In genomic region chr9:38689678-38690077, GRCh38 we compare ENCODE assay signal across 10 cellular contexts. TPM values are rescaled to one million over a fixed set of nuclear protein-coding genes. Genes with fewer than 3 reads are reported as not detected.
DNase-seq lines count a peak whose midpoint lies in the region; ATAC-seq and TF ChIP-seq lines count a peak whose summit lies in the region.
"Had no signal": no experiment of that assay in that cellular context is flagged by ENCODE, and none has a peak within 500 bp of the region (broad histone marks: within the 10 kb centered on the region; RNA-seq: fewer than 3 reads in every experiment).

No MANE protein-coding gene starts in this region.

- H3F3A ChIP-seq in PC-9 (ENCODE audit: insufficient read depth, low read depth), result no peaks in the 10 kb centered on the region

- H3K27me3 ChIP-seq in PC-9 (ENCODE audit: insufficient read depth, low read depth), result no peaks in the 10 kb centered on the region

- no peaks in the 10 kb centered on the region for H3K79me2 ChIP-seq in PC-9 (ENCODE audit: low read depth)

- no peak overlapping the region for H3K4me3 Mint-ChIP-seq in chondrocyte (ENCODE audit: unreplicated experiment)
- H3K4me3 Mint-ChIP-seq in nephron progenitor cell, result peak overlapping the region; percentile 26
- H3K4me3 Mint-ChIP-seq: naive thymus-derived CD8-positive, alpha-beta T cell had no signal

- no peak overlapping the region for H2AFZ ChIP-seq in PC-9

- intact Hi-C loops in PC-9 (cut with micrococcal nuclease; ENCODE audit: unreplicated experiment), result loop anchor here (10.0 kb wide), 1 partner anchor 65 kb away; no protein-coding TSS in a partner anchor

- no peaks in the 10 kb centered on the region for H3K9me3 ChIP-seq in PC-9 (ENCODE audit: insufficient read depth, low read depth)

- H3K36me3 Mint-ChIP-seq in chondrocyte (ENCODE audit: low read depth) (no peaks in the 10 kb centered on the region), nephron progenitor cell (ENCODE audit: low read depth) (no peaks in the 10 kb centered on the region)
- H3K36me3 Mint-ChIP-seq: naive thymus-derived CD8-positive, alpha-beta T cell had no signal

- no TSS peak for BruUV-seq in PC-9 (replicated peaks; lab: Mats Ljungman, UMichigan)

- H3K27ac Mint-ChIP-seq in chondrocyte (ENCODE audit: unreplicated experiment), result peak overlapping the region; percentile 19
- peak overlapping the region; percentile 17 for H3K27ac Mint-ChIP-seq in nephron progenitor cell

- no peaks in the 10 kb centered on the region for H3K36me3 ChIP-seq in PC-9 (ENCODE audit: low read depth)

- CTCF ChIA-PET in PC-9 (lab: Charles Lee), result no interaction called here

- H4K20me1 ChIP-seq in PC-9 (ENCODE audit: insufficient read depth), result no peaks in the 10 kb centered on the region

- no peaks in the 10 kb centered on the region for H3K9me3 Mint-ChIP-seq in chondrocyte (ENCODE audit: low read depth)
- H3K9me3 Mint-ChIP-seq in nephron progenitor cell, result no peaks in the 10 kb centered on the region
- H3K9me3 Mint-ChIP-seq: naive thymus-derived CD8-positive, alpha-beta T cell had no signal

- H3K4me1 ChIP-seq in PC-9 (replicated peaks; ENCODE audit: insufficient read depth), result 0 out of 2 replicates have a peak, but pooled peaks cover 6% of the 10 kb centered on the region

- no peak overlapping the region for H3K4me2 ChIP-seq in PC-9

- POLR2A ChIA-PET in PC-9 (lab: Charles Lee; ENCODE audit: unreplicated experiment), result no interaction called here

- TF ChIP-seq CTCF in chondrocyte (IDR thresholded peaks at IDR 0.05) (no peak), nephron progenitor cell (IDR thresholded peaks at IDR 0.05) (no peak), PC-9 (conservative IDR thresholded peaks at IDR 0.05) (no peak)

- DNase-seq in DMS153 treated with DMSO at 0.1 percent for 48 hours (lab: John Stamatoyannopoulos, UW; ENCODE audit: unreplicated experiment) (peak; percentile 40), NCI-H2107 (lab: John Stamatoyannopoulos, UW) (peak; percentile 40), chondrocyte (ENCODE audit: low spot score) (no peak), nephron progenitor cell (peak; percentile 32), activated gamma-delta T cell treated with Interleukin-2 at 50 U/mL for 16 hours (no peak), PC-9 (no peak)
- DNase-seq: naive thymus-derived CD8-positive, alpha-beta T cell had no signal

- H3K4me1 Mint-ChIP-seq in chondrocyte (ENCODE audit: low read depth) (peaks cover 29% of the 10 kb centered on the region), nephron progenitor cell (peaks cover 84% of the 10 kb centered on the region)

- H3K9me2 ChIP-seq in PC-9 (ENCODE audit: insufficient read depth), result no peaks in the 10 kb centered on the region

- H3K27me3 Mint-ChIP-seq in chondrocyte (ENCODE audit: low read depth) (no peaks in the 10 kb centered on the region), nephron progenitor cell (ENCODE audit: low read depth, poor library complexity) (peaks cover 5% of the 10 kb centered on the region)

- ATAC-seq in GM19463 (IDR thresholded peaks at IDR 0.05; ENCODE audit: unreplicated experiment), result no peak
- no peak for ATAC-seq in HG03175 (IDR thresholded peaks at IDR 0.05; ENCODE audit: unreplicated experiment)
- ATAC-seq: naive thymus-derived CD8-positive, alpha-beta T cell had no signal

- no peak overlapping the region for H3K4me3 ChIP-seq in PC-9

- H3K27ac ChIP-seq in PC-9, result no peak overlapping the region
- H3K27ac ChIP-seq: RWPE1 had no signal

RNA-seq across cellular contexts. Expression of gene FAM240B, which starts 30.3 kb away (rescaled TPM):
- total RNA-seq in chondrocyte (not detected in 3 replicates), PC-9 (2021) (not detected in 2 replicates)
- total RNA-seq: naive thymus-derived CD8-positive, alpha-beta T cell had no signal

Comparison
In these comparisons a context has a peak if more than half of its experiments do, and no peak if none do; other contexts are left out.
1. DNase-seq: peak in DMS153 treated with DMSO at 0.1 percent for 48 hours (single experiment), NCI-H2107 (single experiment) and nephron progenitor cell (single experiment); none in chondrocyte (single experiment), activated gamma-delta T cell treated with Interleukin-2 at 50 U/mL for 16 hours (single experiment) and PC-9 (0 of 2).